Comparison of ENCODE assay signal across 9 cellular contexts in genomic region chr1:6033986-6034749, GRCh38. TPM values are rescaled to one million over a fixed set of nuclear protein-coding genes. Genes with fewer than 3 reads are reported as not detected.
A peak's percentile ranks its signal among the peaks of the same experiment; 100 is the strongest.
DNase-seq lines count a peak whose midpoint lies in the region; ATAC-seq, FAIRE-seq and TF ChIP-seq lines count a peak whose summit lies in the region.
"Had no signal": no experiment of that assay in that cellular context is flagged by ENCODE, and none has a peak within 500 bp of the region (broad histone marks: within the 10 kb centered on the region; RNA-seq: fewer than 3 reads in every experiment).

No MANE protein-coding gene starts in this region.

- H3K4me1 ChIP-seq in Loucy (ENCODE audit: insufficient read depth, low read length, poor library complexity, severe bottlenecking), result peaks cover 89% of the 10 kb centered on the region

- H3K27ac Mint-ChIP-seq in Calu3 (ENCODE audit: unreplicated experiment), result no peak overlapping the region
- no peak overlapping the region for H3K27ac Mint-ChIP-seq in activated CD8-positive, alpha-beta T cell treated with anti-CD3 and anti-CD28 coated beads for 36 hours
- no peak overlapping the region for H3K27ac Mint-ChIP-seq in nephron

- H3K36me3 ChIP-seq in Loucy (ENCODE audit: insufficient read depth, low read length), result peaks cover 38% of the 10 kb centered on the region; the same call in 1 of the 2 replicates

- H3K9me3 Mint-ChIP-seq in Calu3 (ENCODE audit: low read depth, unreplicated experiment), result no peaks in the 10 kb centered on the region
- H3K9me3 Mint-ChIP-seq in activated CD8-positive, alpha-beta T cell treated with anti-CD3 and anti-CD28 coated beads for 36 hours, result no peaks in the 10 kb centered on the region
- no peaks in the 10 kb centered on the region for H3K9me3 Mint-ChIP-seq in nephron
- H3K9me3 Mint-ChIP-seq: IgD-negative memory B cell had no signal

- CTCF ChIA-PET in Calu3 (lab: Charles Lee), result interaction anchor here (0.8 to 0.9 kb wide), 2 partner anchors 42 to 211 kb away, joined by 3 read pairs; partner anchors contain the start of gene NPHP4
- CTCF ChIA-PET in activated CD8-positive, alpha-beta T cell treated with anti-CD3 and anti-CD28 coated beads for 36 hours (lab: Charles Lee), result interaction anchor here (0.6 to 2.9 kb wide), 5 partner anchors 9 to 151 kb away, joined by 3 to 12 read pairs (median 4); no protein-coding TSS in a partner anchor

- H3K27me3 ChIP-seq in Loucy (ENCODE audit: insufficient read depth, low read length, poor library complexity, severe bottlenecking), result no peaks in the 10 kb centered on the region

- BruUV-seq in Calu3 (replicated peaks; lab: Mats Ljungman, UMichigan), result no TSS peak

- ATAC-seq in activated CD8-positive, alpha-beta T cell treated with anti-CD3 and anti-CD28 coated beads for 36 hours, result peak; percentile 70
- peak; percentile 77 for ATAC-seq in esophagus mucosa
- no peak for ATAC-seq in GM21723 (IDR thresholded peaks at IDR 0.05; ENCODE audit: unreplicated experiment)

- H2AFZ ChIP-seq in Loucy (ENCODE audit: low read length), result no peak overlapping the region

- H3K4me3 Mint-ChIP-seq in Calu3 (ENCODE audit: low read depth, unreplicated experiment), result no peak overlapping the region
- H3K4me3 Mint-ChIP-seq in activated CD8-positive, alpha-beta T cell treated with anti-CD3 and anti-CD28 coated beads for 36 hours, result no peak overlapping the region
- H3K4me3 Mint-ChIP-seq in nephron, result no peak overlapping the region
- H3K4me3 Mint-ChIP-seq: IgD-negative memory B cell had no signal

- no peak for TF ChIP-seq POLR2A in GM12892 (IDR thresholded peaks at IDR 0.05; ENCODE audit: low read depth, low read length)

- FAIRE-seq in GM12892 (lab: Jason Lieb, UNC), result no peak

- peaks cover 96% of the 10 kb centered on the region for H4K20me1 ChIP-seq in Loucy (ENCODE audit: insufficient read depth, low read length, poor library complexity, severe bottlenecking)

- H3K79me2 ChIP-seq in Loucy (ENCODE audit: insufficient read depth, low read length), result peaks cover 98% of the 10 kb centered on the region

- H3K4me1 Mint-ChIP-seq in Calu3 (ENCODE audit: low read depth, unreplicated experiment), result no peaks in the 10 kb centered on the region
- peaks cover 78% of the 10 kb centered on the region for H3K4me1 Mint-ChIP-seq in activated CD8-positive, alpha-beta T cell treated with anti-CD3 and anti-CD28 coated beads for 36 hours (ENCODE audit: low read depth)
- no peaks in the 10 kb centered on the region for H3K4me1 Mint-ChIP-seq in nephron

- no peaks in the 10 kb centered on the region for H3K36me3 Mint-ChIP-seq in Calu3 (ENCODE audit: insufficient read depth, unreplicated experiment)
- peaks cover 64% of the 10 kb centered on the region for H3K36me3 Mint-ChIP-seq in activated CD8-positive, alpha-beta T cell treated with anti-CD3 and anti-CD28 coated beads for 36 hours (ENCODE audit: low read depth)
- no peaks in the 10 kb centered on the region for H3K36me3 Mint-ChIP-seq in nephron (ENCODE audit: low read depth)

- H3F3A ChIP-seq in Loucy (ENCODE audit: low read depth), result peaks cover 9% of the 10 kb centered on the region

- no peaks in the 10 kb centered on the region for H3K9me2 ChIP-seq in Loucy (replicated peaks; ENCODE audit: low read depth, low read length)

- H3K27me3 Mint-ChIP-seq in Calu3 (ENCODE audit: unreplicated experiment) (peaks cover 60% of the 10 kb centered on the region), nephron (ENCODE audit: low read depth) (peaks cover 52% of the 10 kb centered on the region)
- H3K27me3 Mint-ChIP-seq in activated CD8-positive, alpha-beta T cell treated with anti-CD3 and anti-CD28 coated beads for 36 hours, result no peaks in the 10 kb centered on the region
- H3K27me3 Mint-ChIP-seq: IgD-negative memory B cell had no signal

- no peaks in the 10 kb centered on the region for H3K9me3 ChIP-seq in Loucy (ENCODE audit: insufficient read depth, low read depth, low read length)

- peak overlapping the region; percentile 26 for H3K9ac ChIP-seq in Loucy (ENCODE audit: low read depth, low read length, poor library complexity, severe bottlenecking)

- TF ChIP-seq CTCF in Calu3 (IDR thresholded peaks at IDR 0.05; ENCODE audit: unreplicated experiment), result peak; percentile 66
- TF ChIP-seq CTCF in Loucy (conservative IDR thresholded peaks at IDR 0.05; ENCODE audit: low read length), result peak; percentile 75
- TF ChIP-seq CTCF in activated CD8-positive, alpha-beta T cell treated with anti-CD3 and anti-CD28 coated beads for 36 hours (IDR thresholded peaks at IDR 0.05), result peak; percentile 65
- peak; percentile 64 to 70 (median 69) for TF ChIP-seq CTCF in nephron (IDR thresholded peaks at IDR 0.05; ENCODE audit: unreplicated experiment in 3 of 3)

- H3K4me3 ChIP-seq in Loucy (ENCODE audit: low read length, poor library complexity, severe bottlenecking), result peak overlapping the region; percentile 38

- H3K4me2 ChIP-seq in Loucy (ENCODE audit: low read depth, low read length, poor library complexity, severe bottlenecking), result peak overlapping the region; percentile 88

- peak; percentile 78 for DNase-seq in Calu3
- peak; percentile 54 for DNase-seq in activated CD8-positive, alpha-beta T cell treated with anti-CD3 and anti-CD28 coated beads for 36 hours
- DNase-seq in SKM-1 (lab: John Stamatoyannopoulos, UW; ENCODE audit: unreplicated experiment), result no peak
- no peak for DNase-seq in GM12892 (ENCODE audit: insufficient read length)

- POLR2A ChIA-PET in activated CD8-positive, alpha-beta T cell treated with anti-CD3 and anti-CD28 coated beads for 36 hours (lab: Charles Lee), result interaction anchor here (1.5 kb wide), 2 partner anchors 9 to 17 kb away, joined by 4 read pairs; no protein-coding TSS in a partner anchor

- intact Hi-C loops in Calu3 (cut with micrococcal nuclease; ENCODE audit: unreplicated experiment), result no loop called here
- intact Hi-C loops in activated CD8-positive, alpha-beta T cell treated with anti-CD3 and anti-CD28 coated beads for 36 hours (cut with micrococcal nuclease), result no loop called here

RNA-seq across cellular contexts. Expression of gene KCNAB2, which starts 11.5 kb away (rescaled TPM):
- 3.6 and 4.7 TPM in 2 replicates for total RNA-seq in Calu3 (2022)
- total RNA-seq in activated CD8-positive, alpha-beta T cell treated with anti-CD3 and anti-CD28 coated beads for 36 hours, result 100 to 1,000 TPM; 290 to 299 TPM
- total RNA-seq in esophagus mucosa, result 3.6 TPM
- 50.2 TPM for polyA plus RNA-seq in GM12892 (2012; ENCODE audit: missing spikeins)

RNA-seq across cellular contexts. Expression of gene NPHP4, which starts 41.9 kb away (rescaled TPM):
- total RNA-seq in Calu3 (2022) (11.1 and 11.5 TPM in 2 replicates), esophagus mucosa (4.7 TPM)
- total RNA-seq in activated CD8-positive, alpha-beta T cell treated with anti-CD3 and anti-CD28 coated beads for 36 hours, result 10 to 100 TPM; 16.5 to 16.8 TPM
- 4.7 TPM for polyA plus RNA-seq in GM12892 (2012; ENCODE audit: missing spikeins)

Comparison
In these comparisons a context has a peak if more than half of its experiments do, and no peak if none do; other contexts are left out.
1. DNase-seq: peak in Calu3 (single experiment) and activated CD8-positive, alpha-beta T cell treated with anti-CD3 and anti-CD28 coated beads for 36 hours (single experiment); none in SKM-1 (single experiment) and GM12892 (single experiment).
2. RNA of gene KCNAB2, which starts 11.5 kb away (total RNA-seq): 290 to 299 TPM in activated CD8-positive, alpha-beta T cell treated with anti-CD3 and anti-CD28 coated beads for 36 hours; 3.6 to 4.7 TPM in Calu3 and 3.6 TPM in esophagus mucosa (single experiment); every median in the first group is over 10 times any median in the second.
3. Peak in every context shown above with its lines, with median percentiles within 50 percentile points of each other: CTCF ChIP-seq.